ENCODE assay signal across 1 cellular context in the genomic region with DNA sequence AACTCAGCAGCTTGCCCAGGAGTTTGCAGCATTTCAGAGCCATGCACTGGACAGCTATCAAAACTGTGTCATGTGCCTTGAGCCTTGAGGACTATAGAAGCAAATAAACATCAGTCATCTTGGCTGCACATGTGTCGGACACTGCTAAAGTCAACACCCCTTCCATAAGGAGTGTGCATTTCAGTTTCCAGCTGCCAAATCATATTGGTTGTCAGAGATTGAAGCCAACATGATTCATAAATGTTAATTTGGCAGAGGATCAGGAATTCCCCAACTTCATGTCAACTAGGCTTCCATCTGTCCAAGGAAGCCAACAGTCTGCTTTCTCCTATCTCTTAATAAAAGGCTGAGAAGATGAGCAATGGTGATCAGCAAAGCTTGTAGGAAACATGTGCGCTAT.
TF ChIP-seq lines count a peak whose summit lies in the region.

No MANE protein-coding gene starts in this region.

TF ChIP-seq in IMR-90, 13 proteins besides CTCF, POLR2A, EP300 and RAD21:
- TF ChIP-seq CEBPB (IDR thresholded peaks at IDR 0.05; ENCODE audit: low read depth, low read length), result no peak
- no peak for TF ChIP-seq ELK1 (IDR thresholded peaks at IDR 0.05; ENCODE audit: borderline replicate concordance, low read depth, low read length)
- TF ChIP-seq NFE2L2 (IDR thresholded peaks at IDR 0.05; ENCODE audit: low read depth, low read length), result no peak
- no peak for TF ChIP-seq MAZ (IDR thresholded peaks at IDR 0.05; ENCODE audit: borderline replicate concordance, low read depth, low read length)
- TF ChIP-seq, protein P1, sequence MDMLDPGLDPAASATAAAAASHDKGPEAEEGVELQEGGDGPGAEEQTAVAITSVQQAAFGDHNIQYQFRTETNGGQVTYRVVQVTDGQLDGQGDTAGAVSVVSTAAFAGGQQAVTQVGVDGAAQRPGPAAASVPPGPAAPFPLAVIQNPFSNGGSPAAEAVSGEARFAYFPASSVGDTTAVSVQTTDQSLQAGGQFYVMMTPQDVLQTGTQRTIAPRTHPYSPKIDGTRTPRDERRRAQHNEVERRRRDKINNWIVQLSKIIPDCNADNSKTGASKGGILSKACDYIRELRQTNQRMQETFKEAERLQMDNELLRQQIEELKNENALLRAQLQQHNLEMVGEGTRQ (IDR thresholded peaks at IDR 0.05; ENCODE audit: low read depth, low read length), result no peak
- no peak for TF ChIP-seq MXI1 (IDR thresholded peaks at IDR 0.05; ENCODE audit: borderline replicate concordance, low read depth, low read length)
- no peak for TF ChIP-seq BHLHE40 (IDR thresholded peaks at IDR 0.05; ENCODE audit: low read depth, low read length)
- TF ChIP-seq CHD1 (IDR thresholded peaks at IDR 0.05; ENCODE audit: low read depth, low read length), result no peak
- no peak for TF ChIP-seq SMC3 (IDR thresholded peaks at IDR 0.05; ENCODE audit: low read depth, low read length)
- TF ChIP-seq MAFK (IDR thresholded peaks at IDR 0.05; ENCODE audit: low read depth, low read length), result no peak
- no peak for TF ChIP-seq FOS (IDR thresholded peaks at IDR 0.05; ENCODE audit: low read depth, low read length)
- TF ChIP-seq RCOR1 (IDR thresholded peaks at IDR 0.05; ENCODE audit: insufficient replicate concordance, low read length), result no peak
- TF ChIP-seq RFX5 (IDR thresholded peaks at IDR 0.05; ENCODE audit: low read depth, low read length), result no peak
